In the genomic region with DNA sequence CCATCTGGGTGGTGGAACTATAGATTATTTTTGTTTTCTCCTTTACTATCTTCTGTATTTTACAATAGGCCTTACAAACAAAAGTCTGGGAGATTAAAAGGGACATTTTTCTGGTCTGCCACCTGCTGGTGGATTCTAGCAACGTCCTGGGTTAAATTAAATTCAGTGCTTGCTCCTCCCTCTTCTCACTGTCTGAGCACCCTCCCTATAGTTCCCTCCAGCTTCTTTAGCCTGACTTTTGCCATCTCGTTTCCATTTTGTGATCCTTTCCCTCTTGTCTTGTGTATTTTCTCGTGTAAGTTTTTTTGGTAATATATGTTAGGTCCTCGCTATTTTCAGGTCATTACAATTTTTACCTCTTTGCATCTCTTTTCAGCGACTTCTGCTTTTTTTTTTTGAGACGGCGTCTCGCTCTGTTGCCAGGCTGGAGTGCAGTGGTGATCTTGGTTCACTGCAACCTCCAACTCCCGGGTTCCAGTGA, we compare ENCODE assay signal across 8 cellular contexts. TPM values are rescaled to one million over a fixed set of nuclear protein-coding genes. Genes with fewer than 3 reads are reported as not detected.
DNase-seq lines count a peak whose midpoint lies in the region; ATAC-seq and TF ChIP-seq lines count a peak whose summit lies in the region.

No MANE protein-coding gene starts in this region.

- TF ChIP-seq CTCF in activated B cell treated with CpG ODN at 0.5 μM for 24 hours (IDR thresholded peaks at IDR 0.05): no peak

- peaks cover 1% of the 10 kb centered on the region for H3K9me3 Mint-ChIP-seq in activated B cell treated with CpG ODN at 0.5 μM for 24 hours
- H3K9me3 Mint-ChIP-seq in central memory CD8-positive, alpha-beta T cell: no peaks in the 10 kb centered on the region

- peaks cover 28% of the 10 kb centered on the region for H3K4me1 Mint-ChIP-seq in activated B cell treated with CpG ODN at 0.5 μM for 24 hours
- peaks cover 6% of the 10 kb centered on the region for H3K4me1 Mint-ChIP-seq in central memory CD8-positive, alpha-beta T cell

- H3K27me3 Mint-ChIP-seq in activated B cell treated with CpG ODN at 0.5 μM for 24 hours: no peaks in the 10 kb centered on the region
- H3K27me3 Mint-ChIP-seq in central memory CD8-positive, alpha-beta T cell: no peaks in the 10 kb centered on the region

- H3K4me3 Mint-ChIP-seq in activated B cell treated with CpG ODN at 0.5 μM for 24 hours: peak overlapping the region; percentile 82
- H3K4me3 Mint-ChIP-seq in central memory CD8-positive, alpha-beta T cell: peak overlapping the region; percentile 2

- peak overlapping the region; percentile 92 for H3K27ac Mint-ChIP-seq in activated B cell treated with CpG ODN at 0.5 μM for 24 hours
- H3K27ac Mint-ChIP-seq in central memory CD8-positive, alpha-beta T cell (ENCODE audit: low read depth): no peak overlapping the region

- CTCF ChIA-PET in activated B cell treated with CpG ODN at 0.5 μM for 24 hours (lab: Charles Lee): interaction anchor here (1.0 to 2.8 kb wide), 11 partner anchors 11 to 63 kb away, joined by 3 to 11 read pairs (median 4); a partner anchor contains a TSS

- intact Hi-C loops in Right ventricle myocardium inferior (cut with DNase I) (loop anchor here (2.0 to 5.0 kb wide), 4 partner anchors 61 to 431 kb away; a partner anchor contains a TSS), cardiac septum (cut with DNase I) (loop anchor here (5.0 to 10.0 kb wide), 4 partner anchors 61 to 431 kb away; a partner anchor contains a TSS), activated B cell treated with CpG ODN at 0.5 μM for 24 hours (cut with micrococcal nuclease) (loop anchor here (1.0 to 10.0 kb wide), 8 partner anchors 11 to 429 kb away; a partner anchor contains a TSS)

- peak; percentile 74 for ATAC-seq in Right ventricle myocardium inferior
- peak; percentile 70 for ATAC-seq in HG02870 (IDR thresholded peaks at IDR 0.05; ENCODE audit: unreplicated experiment)
- ATAC-seq in activated B cell treated with CpG ODN at 0.5 μM for 24 hours (ENCODE audit: low read depth): peak; percentile 95
- ATAC-seq in central memory CD8-positive, alpha-beta T cell (replicated peaks; ENCODE audit: extremely low read depth, poor library complexity, severe bottlenecking): peak; percentile 65
- peak; percentile 98 for ATAC-seq in left lobe of liver

- POLR2A ChIA-PET in activated B cell treated with CpG ODN at 0.5 μM for 24 hours (lab: Charles Lee): interaction anchor here (0.7 to 3.3 kb wide), 14 partner anchors 10 to 200 kb away, joined by 3 to 42 read pairs (median 6); a partner anchor contains a TSS

- H3K36me3 Mint-ChIP-seq in activated B cell treated with CpG ODN at 0.5 μM for 24 hours (ENCODE audit: low read depth): peaks cover 24% of the 10 kb centered on the region
- peaks cover 8% of the 10 kb centered on the region for H3K36me3 Mint-ChIP-seq in central memory CD8-positive, alpha-beta T cell (ENCODE audit: insufficient read depth)

- DNase-seq in Right ventricle myocardium inferior (ENCODE audit: missing footprints) (no peak), cardiac septum (ENCODE audit: low spot score) (no peak), NCI-H2196 (lab: John Stamatoyannopoulos, UW; ENCODE audit: unreplicated experiment) (peak; percentile 29), activated B cell treated with CpG ODN at 0.5 μM for 24 hours (peak; percentile 46), left lobe of liver (ENCODE audit: low spot score) (peak; percentile 67)
- DNase-seq in central memory CD8-positive, alpha-beta T cell (ENCODE audit: low spot score in 2 of 2): peak; percentile 50 to 57
- peak; percentile 30 to 54 (median 38) for DNase-seq in stimulated activated CD4-positive, alpha-beta T cell treated with anti-CD3 and anti-CD28 coated beads, TNF-alpha, amount 100 ng/mL, for 1 hour (ENCODE audit: low read depth in 3 of 3, low spot score in 1 of 3)

RNA-seq across cellular contexts. Expression of a gene that starts 16.1 kb away (rescaled TPM):
- total RNA-seq in Right ventricle myocardium inferior (2.5 TPM), cardiac septum (3.9 TPM), activated B cell treated with CpG ODN at 0.5 μM for 24 hours (9.2 and 11.1 TPM in 2 replicates), left lobe of liver (6.6 TPM)

RNA-seq across cellular contexts. Expression of a gene that starts 16.5 kb away (rescaled TPM):
- 78.1 TPM for total RNA-seq in Right ventricle myocardium inferior
- total RNA-seq in cardiac septum: 73.8 TPM
- total RNA-seq in activated B cell treated with CpG ODN at 0.5 μM for 24 hours: 65.5 and 68.7 TPM in 2 replicates
- 41.7 TPM for total RNA-seq in left lobe of liver

Comparison
In these comparisons a context has a peak if more than half of its experiments do, and no peak if none do; other contexts are left out.
1. DNase-seq: peak in NCI-H2196 (single experiment), activated B cell treated with CpG ODN at 0.5 μM for 24 hours (single experiment), central memory CD8-positive, alpha-beta T cell (2 of 2), left lobe of liver (single experiment) and stimulated activated CD4-positive, alpha-beta T cell treated with anti-CD3 and anti-CD28 coated beads, TNF-alpha, amount 100 ng/mL, for 1 hour (3 of 3); none in Right ventricle myocardium inferior (single experiment) and cardiac septum (single experiment).
2. Peak in every context shown above with its lines, with median percentiles within 50 percentile points of each other: ATAC-seq.